ENCODE assay signal across 25 cellular contexts in the genomic region with DNA sequence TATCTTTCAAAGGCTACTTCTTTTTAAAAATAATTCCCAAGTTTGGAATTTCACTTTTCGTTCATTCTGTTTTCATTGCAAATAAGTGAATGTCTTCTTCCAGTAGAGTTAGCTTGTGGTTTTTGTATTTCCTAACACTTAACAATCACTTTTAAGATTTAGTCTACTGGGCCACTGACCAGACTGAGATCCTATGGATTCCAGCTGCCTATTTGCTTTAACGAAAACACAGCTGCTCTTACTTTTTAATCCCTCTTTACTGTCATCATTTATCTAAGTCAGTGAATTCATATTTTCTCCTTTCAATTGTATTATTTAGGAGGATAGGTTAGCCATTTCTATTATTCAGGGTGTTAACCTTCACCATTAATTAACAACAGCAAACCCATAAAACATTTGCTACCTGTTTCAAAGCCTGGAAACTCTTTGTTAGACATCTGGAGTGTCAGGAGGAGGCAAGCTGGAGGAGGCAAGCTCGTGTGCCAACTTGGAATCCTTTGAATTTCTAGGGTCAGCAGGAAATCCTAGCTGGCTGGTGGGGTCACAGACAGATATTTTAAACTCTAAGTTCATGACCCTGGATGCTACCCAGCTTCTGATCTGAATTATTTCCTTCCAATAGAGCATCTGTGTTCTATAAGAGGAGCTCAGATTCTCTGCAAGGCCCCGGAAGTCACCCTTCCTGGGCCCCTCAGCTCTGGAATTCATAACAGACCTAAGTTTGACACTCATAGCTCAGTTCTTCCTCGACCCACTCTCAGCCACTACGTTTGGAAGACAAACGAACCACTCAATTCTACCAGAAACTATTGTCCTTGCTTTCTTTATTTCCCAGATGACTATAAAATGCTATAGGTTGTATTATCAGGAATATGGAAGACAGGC.
DNase-seq lines count a peak whose midpoint lies in the region; ATAC-seq and TF ChIP-seq lines count a peak whose summit lies in the region.
"Had no signal": no experiment of that assay in that cellular context is flagged by ENCODE, and none has a peak within 500 bp of the region (broad histone marks: within the 10 kb centered on the region; RNA-seq: fewer than 3 reads in every experiment).

No MANE protein-coding gene starts in this region.

- H2BK12ac ChIP-seq in H9 (ENCODE audit: insufficient read length, low read depth, low read length), result no peak overlapping the region

- H4K8ac ChIP-seq in H9 (replicated peaks; ENCODE audit: insufficient read length, low read depth, low read length), result no peak overlapping the region

- no peaks in the 10 kb centered on the region for H3K36me3 ChIP-seq in neuron (ENCODE audit: insufficient read depth, low read length)
- H3K36me3 ChIP-seq: heart right ventricle had no signal

- no peak overlapping the region for H4K91ac ChIP-seq in H9 (ENCODE audit: insufficient read length, low read depth, low read length)

- H3K4me3 Mint-ChIP-seq in H9, result no peak overlapping the region
- H3K4me3 Mint-ChIP-seq: activated CD4-positive, alpha-beta memory T cell treated with anti-CD3 and anti-CD28 coated beads, Interleukin-2, amount 10 ng/mL, durations not matched to agents 7 days and 5 days; activated naive CD4-positive, alpha-beta T cell treated with anti-CD3 and anti-CD28 coated beads for 36 hours had no signal

- H3K79me1 ChIP-seq in H9 (ENCODE audit: insufficient read depth, low read depth, low read length, poor library complexity, severe bottlenecking), result no peaks in the 10 kb centered on the region

- H3K23ac ChIP-seq in H9 (ENCODE audit: insufficient read length, low read depth, low read length), result no peak overlapping the region

- H3K4me1 ChIP-seq in H9 (ENCODE audit: insufficient read depth, low read length), result peaks cover 18% of the 10 kb centered on the region
- peaks cover 22% of the 10 kb centered on the region for H3K4me1 ChIP-seq in neuron (ENCODE audit: insufficient read depth, low read length)

- no peak overlapping the region for H3K9ac ChIP-seq in H9 (ENCODE audit: extremely low read depth, insufficient read length, low read length)
- H3K9ac ChIP-seq: GM23248 had no signal

- no peak overlapping the region for H3K56ac ChIP-seq in H9 (ENCODE audit: insufficient read length, low read depth, low read length)

- H4K5ac ChIP-seq in H9 (ENCODE audit: insufficient read length, low read depth, low read length), result no peak overlapping the region

- peaks cover 12 to 22% of the 10 kb centered on the region in 2 experiments for H3K9me3 Mint-ChIP-seq in H9
- H3K9me3 Mint-ChIP-seq: activated naive CD4-positive, alpha-beta T cell treated with anti-CD3 and anti-CD28 coated beads for 36 hours had no signal

- no peak overlapping the region for H2AFZ ChIP-seq in H9 (ENCODE audit: low read length)
- H2AFZ ChIP-seq in neuron (ENCODE audit: low read depth, low read length), result peak overlapping the region; percentile 78
- H2AFZ ChIP-seq: GM23248 had no signal

- H2BK15ac ChIP-seq in H9 (ENCODE audit: low read depth, low read length), result no peak overlapping the region

- no peaks in the 10 kb centered on the region for H3K23me2 ChIP-seq in H9 (ENCODE audit: insufficient read length, low read depth, low read length, poor library complexity, severe bottlenecking)

- no peak overlapping the region for H2BK5ac ChIP-seq in H9 (ENCODE audit: insufficient read length, low read length)

- no peak overlapping the region for H3T11ph ChIP-seq in H9 (ENCODE audit: low read length)

- H3K4me3 ChIP-seq in fibroblast of pulmonary artery (replicated peaks; ENCODE audit: low read depth, low read length) (no peak overlapping the region), neuron (ENCODE audit: low read length) (no peak overlapping the region)
- H3K4me3 ChIP-seq: GM23248, heart right ventricle, K562 had no signal

- H3K4ac ChIP-seq in H9 (ENCODE audit: low read depth, low read length), result no peak overlapping the region

- H3K36me3 Mint-ChIP-seq in H9 (ENCODE audit: insufficient read depth in 1 of 3, low read depth in 3 of 3), result peaks cover 6 to 20% (median 16%) of the 10 kb centered on the region in 3 experiments

- no peak overlapping the region for H3K14ac ChIP-seq in H9 (ENCODE audit: insufficient read depth, low read length)

- ATAC-seq in GM21360 (IDR thresholded peaks at IDR 0.05; ENCODE audit: unreplicated experiment) (no peak), GM21447 (IDR thresholded peaks at IDR 0.05; ENCODE audit: unreplicated experiment) (no peak), HG03135 (IDR thresholded peaks at IDR 0.05; ENCODE audit: unreplicated experiment) (no peak)
- ATAC-seq: heart right ventricle, K562 had no signal

- no peak overlapping the region for H3K18ac ChIP-seq in H9 (ENCODE audit: insufficient read length, low read depth, low read length)

- no peaks in the 10 kb centered on the region for H3K27me3 ChIP-seq in H9 (ENCODE audit: insufficient read depth, low read length)
- no peaks in the 10 kb centered on the region for H3K27me3 ChIP-seq in neuron (ENCODE audit: insufficient read depth, low read length)
- H3K27me3 ChIP-seq: heart right ventricle had no signal

- no peak overlapping the region for H3K4me2 ChIP-seq in H9 (ENCODE audit: insufficient read depth, insufficient read length, low read length)

- no peaks in the 10 kb centered on the region for H3K79me2 ChIP-seq in H9 (ENCODE audit: insufficient read depth, low read length)

- H4K20me1 ChIP-seq in H9 (ENCODE audit: control insufficient read depth, insufficient read depth, insufficient read length), result no peaks in the 10 kb centered on the region

- no CpG with 5 or more reads among the region's 7 CpGs for WGBS in H9 (ENCODE audit: extremely low coverage, insufficient read length, low lambda C conversion rate)

- no peak overlapping the region for H3K27ac ChIP-seq in H9 (ENCODE audit: insufficient read length, low read depth, low read length)
- H3K27ac ChIP-seq: GM23248, heart right ventricle had no signal

- H3K9me3 ChIP-seq in H9 (ENCODE audit: control insufficient read depth, low read depth, low read length), result no peaks in the 10 kb centered on the region
- H3K9me3 ChIP-seq in neuron (ENCODE audit: low read length), result no peaks in the 10 kb centered on the region

- H3K27me3 Mint-ChIP-seq in H9 (ENCODE audit: low read depth), result no peaks in the 10 kb centered on the region; the same call in 1 of the 2 replicates
- H3K27me3 Mint-ChIP-seq: activated CD4-positive, alpha-beta memory T cell treated with anti-CD3 and anti-CD28 coated beads, Interleukin-2, amount 10 ng/mL, durations not matched to agents 7 days and 5 days had no signal

- no peak overlapping the region for H2BK120ac ChIP-seq in H9 (ENCODE audit: low read depth, low read length, poor library complexity, severe bottlenecking)

- H3K4me1 Mint-ChIP-seq in H9, result peaks cover 64 to 68% of the 10 kb centered on the region in 2 experiments
- H3K4me1 Mint-ChIP-seq: activated CD4-positive, alpha-beta memory T cell treated with anti-CD3 and anti-CD28 coated beads, Interleukin-2, amount 10 ng/mL, durations not matched to agents 7 days and 5 days had no signal

- H2AK5ac ChIP-seq in H9 (ENCODE audit: insufficient read length, low read length), result no peak overlapping the region

- H2BK20ac ChIP-seq in H9 (ENCODE audit: low read depth, low read length, poor library complexity, severe bottlenecking), result no peak overlapping the region

- DNase-seq in H9, result no peak
- peak; percentile 29 for DNase-seq in amniotic epithelial cell (ENCODE audit: low read depth)
- DNase-seq in fibroblast of pulmonary artery (ENCODE audit: low read depth), result peak; percentile 57
- no peak for DNase-seq in SW480 (ENCODE audit: low spot score)
- DNase-seq: activated CD4-positive, alpha-beta memory T cell treated with anti-CD3 and anti-CD28 coated beads, Interleukin-2, amount 10 ng/mL, durations not matched to agents 7 days and 5 days; activated naive CD4-positive, alpha-beta T cell treated with anti-CD3 and anti-CD28 coated beads for 36 hours; activated T-cell treated with anti-CD3 and anti-CD28 coated beads, Interleukin-2, amount 50 U/mL, for 1 hour; dermis blood vessel endothelial cell; DND-41; erythroblast; GM23248; heart right ventricle; mammary epithelial cell; MV-4-11; NCI-H1930; nucleus accumbens; SHP77 treated with DMSO at 0.1 percent for 48 hours; small intestine; stimulated activated CD4-positive, alpha-beta T cell treated with anti-CD3 and anti-CD28 coated beads, Interleukin-4, amount 100 ng/mL, for 4 hours; substantia nigra had no signal

- peak overlapping the region; percentile 29 to 79 (median 64); a peak in 4 of 7 replicates for H3K27ac Mint-ChIP-seq in H9
- H3K27ac Mint-ChIP-seq: activated CD4-positive, alpha-beta memory T cell treated with anti-CD3 and anti-CD28 coated beads, Interleukin-2, amount 10 ng/mL, durations not matched to agents 7 days and 5 days; activated naive CD4-positive, alpha-beta T cell treated with anti-CD3 and anti-CD28 coated beads for 36 hours had no signal

- TF ChIP-seq CTCF in H9 (conservative IDR thresholded peaks at IDR 0.05), result no peak
- no peak for TF ChIP-seq CTCF in fibroblast of pulmonary artery (IDR thresholded peaks at IDR 0.05; ENCODE audit: low read length, missing control alignments)

Comparison
In these comparisons a context has a peak if more than half of its experiments do, and no peak if none do; other contexts are left out.
1. DNase-seq: peak in amniotic epithelial cell (single experiment) and fibroblast of pulmonary artery (single experiment); none in H9 (single experiment) and SW480 (single experiment).